Comparison of ENCODE assay signal across 27 cellular contexts in genomic region chr4:123163501-123163900, GRCh38.
DNase-seq lines count a peak whose midpoint lies in the region; ATAC-seq and TF ChIP-seq lines count a peak whose summit lies in the region.
"Had no signal": no experiment of that assay in that cellular context is flagged by ENCODE, and none has a peak within 500 bp of the region (broad histone marks: within the 10 kb centered on the region; RNA-seq: fewer than 3 reads in every experiment).

No MANE protein-coding gene starts in this region.

- H3K4me3 ChIP-seq in IMR-90 (ENCODE audit: insufficient read depth, low read depth, low read length): no peak overlapping the region
- no peak overlapping the region for H3K4me3 ChIP-seq in mammary epithelial cell (replicated peaks in 1 of 3; ENCODE audit: insufficient read depth in 1 of 3, low read depth in 2 of 3, low read length in 3 of 3)
- H3K4me3 ChIP-seq in gastrocnemius medialis: no peak overlapping the region
- no peak overlapping the region for H3K4me3 ChIP-seq in spleen
- H3K4me3 ChIP-seq: colonic mucosa, esophagus muscularis mucosa, mucosa of descending colon, pancreas, PC-9, right atrium auricular region had no signal

- H3K27ac Mint-ChIP-seq in T-cell: no peak overlapping the region
- H3K27ac Mint-ChIP-seq: activated CD4-positive, alpha-beta T cell treated with anti-CD3 and anti-CD28 coated beads, Interleukin-2, amount 10 ng/mL, durations not matched to agents 24 days and 14 days; effector memory CD8-positive, alpha-beta T cell had no signal

- ATAC-seq in IMR-90 (ENCODE audit: low read depth) (no peak), gastrocnemius medialis (peak; percentile 18 to 23), Right ventricle myocardium superior (ENCODE audit: poor library complexity) (no peak), T-cell (replicated peaks in 1 of 4) (no peak)
- ATAC-seq: effector memory CD8-positive, alpha-beta T cell; mucosa of descending colon; pancreas had no signal

- H3K79me1 ChIP-seq in IMR-90 (ENCODE audit: low read depth in 1 of 2, low read length in 2 of 2): no peaks in the 10 kb centered on the region

- no peak overlapping the region for H2BK15ac ChIP-seq in IMR-90 (ENCODE audit: low read depth, low read length)

- H3K27me3 Mint-ChIP-seq in T-cell: no peaks in the 10 kb centered on the region
- H3K27me3 Mint-ChIP-seq: activated CD4-positive, alpha-beta T cell treated with anti-CD3 and anti-CD28 coated beads, Interleukin-2, amount 10 ng/mL, durations not matched to agents 24 days and 14 days; effector memory CD8-positive, alpha-beta T cell had no signal

- H3K36me3 ChIP-seq in IMR-90 (ENCODE audit: control insufficient read depth, insufficient read depth, low read length) (no peaks in the 10 kb centered on the region), mammary epithelial cell (ENCODE audit: insufficient read depth, low read length) (no peaks in the 10 kb centered on the region), gastrocnemius medialis (no peaks in the 10 kb centered on the region), spleen (no peaks in the 10 kb centered on the region)
- H3K36me3 ChIP-seq: brain microvascular endothelial cell, colonic mucosa, esophagus muscularis mucosa, pancreas, right atrium auricular region had no signal

- CTCF ChIA-PET in IMR-90 (lab: Yijun Ruan, JAX) (no interaction called here), mammary epithelial cell (lab: Charles Lee; ENCODE audit: low non-redundant PET) (no interaction called here), T-cell (lab: Charles Lee) (interaction anchor here in 1 of 2 donors (0.5 kb wide), 1 partner anchor 20 kb away, joined by 3 read pairs; no protein-coding TSS in a partner anchor)

- no peak overlapping the region for H3K4me3 Mint-ChIP-seq in T-cell
- H3K4me3 Mint-ChIP-seq: activated CD4-positive, alpha-beta T cell treated with anti-CD3 and anti-CD28 coated beads, Interleukin-2, amount 10 ng/mL, durations not matched to agents 24 days and 14 days; CD14-positive monocyte; effector memory CD8-positive, alpha-beta T cell had no signal

- H3K36me3 Mint-ChIP-seq in T-cell: no peaks in the 10 kb centered on the region
- H3K36me3 Mint-ChIP-seq: CD14-positive monocyte had no signal

- no peaks in the 10 kb centered on the region for H3K79me2 ChIP-seq in mammary epithelial cell (ENCODE audit: insufficient read depth, low read length)

- H3K23ac ChIP-seq in IMR-90 (ENCODE audit: low read depth, low read length): no peak overlapping the region

- no peaks in the 10 kb centered on the region for H4K20me1 ChIP-seq in IMR-90 (ENCODE audit: insufficient read depth, low read length)
- H4K20me1 ChIP-seq in mammary epithelial cell (ENCODE audit: insufficient read depth, low read length): no peaks in the 10 kb centered on the region

- no peak overlapping the region for H2AK9ac ChIP-seq in IMR-90 (replicated peaks; ENCODE audit: low read depth, low read length, poor library complexity)

- no peak overlapping the region for H3K56ac ChIP-seq in IMR-90 (ENCODE audit: extremely low read depth, insufficient read depth, low read length)

- BruUV-seq in IMR-90 (replicated peaks; lab: Mats Ljungman, UMichigan) (no TSS peak), mammary epithelial cell (replicated peaks; lab: Mats Ljungman, UMichigan) (no TSS peak)

- H3K9me3 Mint-ChIP-seq in T-cell: no peaks in the 10 kb centered on the region
- H3K9me3 Mint-ChIP-seq: activated CD4-positive, alpha-beta T cell treated with anti-CD3 and anti-CD28 coated beads, Interleukin-2, amount 10 ng/mL, durations not matched to agents 24 days and 14 days; effector memory CD8-positive, alpha-beta T cell had no signal

- in situ Hi-C loops in IMR-90 (cut with MboI; ENCODE audit: low sequenced_read_pairs): no loop called here
- in situ Hi-C loops in mammary epithelial cell (cut with MboI; ENCODE audit: low sequenced_read_pairs in 2 of 2): no loop called here
- in situ Hi-C loops in gastrocnemius medialis (cut with MboI; ENCODE audit: low sequenced_read_pairs in 4 of 4): no loop called here

- DNase-seq in IMR-90 (no peak), NOMO-1 treated with dmso at 0.1 percent for 144 hours (lab: John Stamatoyannopoulos, UW; ENCODE audit: unreplicated experiment) (peak; percentile 84), mammary epithelial cell (peak; percentile 43), gastrocnemius medialis (peak in 1 of 2 donors; percentile 2), spleen (no peak), Right ventricle myocardium superior (no peak), T-cell (no peak)
- DNase-seq: activated CD4-positive, alpha-beta T cell treated with anti-CD3 and anti-CD28 coated beads, Interleukin-2, amount 10 ng/mL, durations not matched to agents 24 days and 14 days; activated naive CD4-positive, alpha-beta T cell treated with Interleukin-2 at 50 U/mL for 16 hours; activated T-cell treated with anti-CD3 and anti-CD28 coated beads, Interleukin-2, amount 50 U/mL, for 48 hours; brain microvascular endothelial cell; colonic mucosa; effector memory CD8-positive, alpha-beta T cell; hypothalamus; mucosa of descending colon; NCI-H1930; NCI-H226; NCI-H774; pancreas; PC-9; SHP77; stimulated activated CD4-positive, alpha-beta T cell treated with anti-CD3 and anti-CD28 coated beads, Interleukin-12 subunit alpha, Interleukin-12 subunit beta, amount 100 ng/mL, for 4 hours; stimulated activated CD4-positive, alpha-beta T cell treated with anti-CD3 and anti-CD28 coated beads, Interleukin-4, amount 100 ng/mL, for 24 hours; stimulated activated naive CD4-positive, alpha-beta T cell had no signal

- intact Hi-C loops in IMR-90 (cut with micrococcal nuclease) (no loop called here), mammary epithelial cell (cut with micrococcal nuclease) (no loop called here), gastrocnemius medialis (cut with DNase I; ENCODE audit: low total_unique reads) (no loop called here), spleen (cut with DNase I; ENCODE audit: low total_unique reads) (no loop called here), Right ventricle myocardium superior (cut with DNase I) (no loop called here)

- no peak overlapping the region for H3K18ac ChIP-seq in IMR-90 (ENCODE audit: low read depth, low read length)

- no peak for TF ChIP-seq CTCF in IMR-90 (conservative IDR thresholded peaks at IDR 0.05; ENCODE audit: low read depth, low read length)
- TF ChIP-seq CTCF in mammary epithelial cell (conservative IDR thresholded peaks at IDR 0.05 in 1 of 2, IDR thresholded peaks at IDR 0.05 in 1 of 2; ENCODE audit: extremely low read depth in 1 of 2, insufficient read depth in 1 of 2, low read depth in 1 of 2, low read length in 2 of 2): no peak
- TF ChIP-seq CTCF in gastrocnemius medialis (IDR thresholded peaks at IDR 0.05 in 4 of 5, conservative IDR thresholded peaks at IDR 0.05 in 1 of 5): no peak
- TF ChIP-seq CTCF in spleen (IDR thresholded peaks at IDR 0.05 in 8 of 11, conservative IDR thresholded peaks at IDR 0.05 in 3 of 11): no peak

- H3K4me1 Mint-ChIP-seq in T-cell: no peaks in the 10 kb centered on the region
- H3K4me1 Mint-ChIP-seq: activated CD4-positive, alpha-beta T cell treated with anti-CD3 and anti-CD28 coated beads, Interleukin-2, amount 10 ng/mL, durations not matched to agents 24 days and 14 days had no signal

- H2BK5ac ChIP-seq in IMR-90 (ENCODE audit: low read depth, low read length, poor library complexity, severe bottlenecking): no peak overlapping the region

- dilution Hi-C loops in IMR-90 (cut with HindIII; ENCODE audit: low sequenced_read_pairs, unreplicated experiment) (no loop called here), mammary epithelial cell (cut with HindIII; ENCODE audit: low sequenced_read_pairs) (no loop called here)

- H2AFZ ChIP-seq in IMR-90 (replicated peaks; ENCODE audit: low read length, poor library complexity): no peak overlapping the region
- no peak overlapping the region for H2AFZ ChIP-seq in mammary epithelial cell (ENCODE audit: low read depth, low read length)
- H2AFZ ChIP-seq: PC-9 had no signal

- H3K27ac ChIP-seq in IMR-90 (ENCODE audit: insufficient read depth, low read length): no peak overlapping the region
- H3K27ac ChIP-seq in mammary epithelial cell (ENCODE audit: insufficient read depth, low read depth, low read length): no peak overlapping the region
- no peak overlapping the region for H3K27ac ChIP-seq in gastrocnemius medialis
- no peak overlapping the region for H3K27ac ChIP-seq in spleen
- H3K27ac ChIP-seq: brain microvascular endothelial cell, colonic mucosa, esophagus muscularis mucosa, pancreas, PC-9, right atrium auricular region had no signal

- H2AK5ac ChIP-seq in IMR-90 (ENCODE audit: low read depth, low read length): no peak overlapping the region

- no CpG with 5 or more reads among the region's 1 CpG for WGBS in IMR-90 (ENCODE audit: extremely low coverage in 2 of 2, insufficient read length in 1 of 2), 2 experiments
- WGBS in mammary epithelial cell (ENCODE audit: low coverage, missing lambda C conversion rate): 17% methylated on average over 1 of the region's 1 CpG
- WGBS in spleen, 5 donors: 33 to 63% (median 50%) methylated on average over 1 of the region's 1 CpG

- H3K27me3 ChIP-seq in IMR-90 (ENCODE audit: control insufficient read depth, insufficient read depth, low read length): no peaks in the 10 kb centered on the region
- no peaks in the 10 kb centered on the region for H3K27me3 ChIP-seq in mammary epithelial cell (ENCODE audit: insufficient read depth, low read length)
- H3K27me3 ChIP-seq in gastrocnemius medialis: no peaks in the 10 kb centered on the region
- no peaks in the 10 kb centered on the region for H3K27me3 ChIP-seq in spleen (replicated peaks in 1 of 7)
- H3K27me3 ChIP-seq: brain microvascular endothelial cell, colonic mucosa, esophagus muscularis mucosa, pancreas, right atrium auricular region had no signal

- POLR2A ChIA-PET in IMR-90 (lab: Charles Lee; ENCODE audit: unreplicated experiment) (no interaction called here), T-cell (lab: Charles Lee) (no interaction called here)

- no peaks in the 10 kb centered on the region for H3K4me1 ChIP-seq in IMR-90 (ENCODE audit: control insufficient read depth, insufficient read depth, low read length)
- peaks cover 22% of the 10 kb centered on the region for H3K4me1 ChIP-seq in mammary epithelial cell (ENCODE audit: insufficient read depth, low read length)
- H3K4me1 ChIP-seq in gastrocnemius medialis: no peaks in the 10 kb centered on the region
- no peaks in the 10 kb centered on the region for H3K4me1 ChIP-seq in spleen
- H3K4me1 ChIP-seq: colonic mucosa, esophagus muscularis mucosa, pancreas, right atrium auricular region had no signal

- no peak overlapping the region for H3K9ac ChIP-seq in IMR-90 (ENCODE audit: low read depth, low read length)
- H3K9ac ChIP-seq in mammary epithelial cell (ENCODE audit: insufficient read depth, low read length): no peak overlapping the region

- H3K4me2 ChIP-seq in IMR-90 (ENCODE audit: low read depth, low read length) (no peak overlapping the region), mammary epithelial cell (ENCODE audit: insufficient read depth, low read depth, low read length) (no peak overlapping the region)
- H3K4me2 ChIP-seq: PC-9 had no signal

- H3K9me3 ChIP-seq in IMR-90 (ENCODE audit: control insufficient read depth, insufficient read depth, low read length) (no peaks in the 10 kb centered on the region), mammary epithelial cell (replicated peaks; ENCODE audit: insufficient read depth, low read length) (no peaks in the 10 kb centered on the region), gastrocnemius medialis (no peaks in the 10 kb centered on the region), spleen (no peaks in the 10 kb centered on the region)
- H3K9me3 ChIP-seq: colonic mucosa, esophagus muscularis mucosa, mucosa of descending colon, pancreas, right atrium auricular region had no signal

- 0 out of 2 replicates have a peak overlapping the region, but pooled peaks have one; percentile 69 for H3K14ac ChIP-seq in IMR-90 (replicated peaks; ENCODE audit: low read depth, low read length)

- no peak overlapping the region for H2BK120ac ChIP-seq in IMR-90 (ENCODE audit: low read depth, low read length)

- no peak overlapping the region for H4K5ac ChIP-seq in IMR-90 (ENCODE audit: low read depth, low read length)

- no peak for TF ChIP-seq RAD21 in IMR-90 (IDR thresholded peaks at IDR 0.05; ENCODE audit: low read length)

- no peak overlapping the region for H4K8ac ChIP-seq in IMR-90 (ENCODE audit: low read depth in 2 of 2, low read length in 2 of 2)

- no peak overlapping the region for H3K4ac ChIP-seq in IMR-90 (ENCODE audit: low read depth, low read length)

- H3K9me1 ChIP-seq in IMR-90 (ENCODE audit: insufficient read depth, low read length): no peaks in the 10 kb centered on the region

- TF ChIP-seq POLR2A in IMR-90 (IDR thresholded peaks at IDR 0.05; ENCODE audit: low read depth, low read length) (no peak), gastrocnemius medialis (IDR thresholded peaks at IDR 0.05) (no peak), spleen (IDR thresholded peaks at IDR 0.05) (no peak)

- H2BK20ac ChIP-seq in IMR-90 (ENCODE audit: low read depth, low read length): no peak overlapping the region

- no peak overlapping the region for H4K91ac ChIP-seq in IMR-90 (ENCODE audit: insufficient read depth, low read depth, low read length)

Comparison
In these comparisons a context has a peak if more than half of its experiments do, and no peak if none do; other contexts are left out.
1. ATAC-seq: peak in gastrocnemius medialis (2 of 2); none in IMR-90 (single experiment), Right ventricle myocardium superior (single experiment) and T-cell (0 of 4).
2. DNase-seq: peak in NOMO-1 treated with dmso at 0.1 percent for 144 hours (single experiment) and mammary epithelial cell (single experiment); none in IMR-90 (single experiment), spleen (single experiment), Right ventricle myocardium superior (single experiment) and T-cell (0 of 34).